In genomic region chr17:4520881-4521600, GRCh38 we compare ENCODE assay signal across 13 cellular contexts. TPM values are rescaled to one million over a fixed set of nuclear protein-coding genes. Genes with fewer than 3 reads are reported as not detected.
DNase-seq lines count a peak whose midpoint lies in the region; ATAC-seq and TF ChIP-seq lines count a peak whose summit lies in the region.
"Had no signal": no experiment of that assay in that cellular context is flagged by ENCODE, and none has a peak within 500 bp of the region (broad histone marks: within the 10 kb centered on the region; RNA-seq: fewer than 3 reads in every experiment).

No MANE protein-coding gene starts in this region.

- H3K27ac Mint-ChIP-seq in Calu3 (ENCODE audit: unreplicated experiment): peak overlapping the region; percentile 93
- H3K27ac Mint-ChIP-seq: activated CD4-positive, alpha-beta T cell treated with anti-CD3 and anti-CD28 coated beads, Interleukin-2, amount 10 ng/mL, durations not matched to agents 24 days and 14 days; activated naive CD4-positive, alpha-beta T cell treated with anti-CD3 and anti-CD28 coated beads, Interleukin-2, amount 10 ng/mL, durations not matched to agents 7 days and 5 days; B cell had no signal

- peak; percentile 82 for ATAC-seq in body of pancreas
- no peak for ATAC-seq in GM18519 (IDR thresholded peaks at IDR 0.05; ENCODE audit: low FRiP score, unreplicated experiment)

- WGBS in body of pancreas, 2 donors: 73 to 75% methylated on average over 8 of the region's 8 CpGs

- H3K4me3 Mint-ChIP-seq in Calu3 (ENCODE audit: low read depth, unreplicated experiment): no peak overlapping the region
- H3K4me3 Mint-ChIP-seq: activated CD4-positive, alpha-beta T cell treated with anti-CD3 and anti-CD28 coated beads, Interleukin-2, amount 10 ng/mL, durations not matched to agents 24 days and 14 days; activated naive CD4-positive, alpha-beta T cell treated with anti-CD3 and anti-CD28 coated beads, Interleukin-2, amount 10 ng/mL, durations not matched to agents 7 days and 5 days; B cell had no signal

- H3K4me3 ChIP-seq in body of pancreas (no peak overlapping the region), left ventricle myocardium inferior (no peak overlapping the region)

- intact Hi-C loops in Calu3 (cut with micrococcal nuclease; ENCODE audit: unreplicated experiment): no loop called here
- intact Hi-C loops in body of pancreas (cut with DNase I): no loop called here
- intact Hi-C loops in left ventricle myocardium inferior (cut with micrococcal nuclease): no loop called here

- CTCF ChIA-PET in Calu3 (lab: Charles Lee): interaction anchor here (1.0 to 1.6 kb wide), 6 partner anchors 22 to 108 kb away, joined by 3 to 8 read pairs (median 4); partner anchors contain the start of gene SPNS2

- DNase-seq in Calu3 (peak; percentile 75), body of pancreas (peak; percentile 64 to 87 (median 81)), left ventricle myocardium inferior (no peak), renal cortical epithelial cell (ENCODE audit: low read depth) (peak; percentile 66), NCI-H1436 treated with DMSO at 0.1 percent for 48 hours (lab: John Stamatoyannopoulos, UW) (no peak), NOMO-1 treated with dmso at 0.1 percent for 144 hours (lab: John Stamatoyannopoulos, UW; ENCODE audit: unreplicated experiment) (no peak), DMS53 (lab: John Stamatoyannopoulos, UW) (no peak)
- DNase-seq: activated CD4-positive, alpha-beta T cell treated with anti-CD3 and anti-CD28 coated beads, Interleukin-2, amount 10 ng/mL, durations not matched to agents 24 days and 14 days; activated naive CD4-positive, alpha-beta T cell treated with anti-CD3 and anti-CD28 coated beads, Interleukin-2, amount 10 ng/mL, durations not matched to agents 7 days and 5 days; MV-4-11; NCI-H510A had no signal

- H3K4me1 Mint-ChIP-seq in Calu3 (ENCODE audit: low read depth, unreplicated experiment): peaks cover 45% of the 10 kb centered on the region
- H3K4me1 Mint-ChIP-seq: activated CD4-positive, alpha-beta T cell treated with anti-CD3 and anti-CD28 coated beads, Interleukin-2, amount 10 ng/mL, durations not matched to agents 24 days and 14 days; activated naive CD4-positive, alpha-beta T cell treated with anti-CD3 and anti-CD28 coated beads, Interleukin-2, amount 10 ng/mL, durations not matched to agents 7 days and 5 days had no signal

- H3K36me3 Mint-ChIP-seq in Calu3 (ENCODE audit: insufficient read depth, unreplicated experiment): peaks cover 33% of the 10 kb centered on the region
- H3K36me3 Mint-ChIP-seq: activated naive CD4-positive, alpha-beta T cell treated with anti-CD3 and anti-CD28 coated beads, Interleukin-2, amount 10 ng/mL, durations not matched to agents 7 days and 5 days had no signal

- H3K27ac ChIP-seq in body of pancreas (peak overlapping the region; percentile 62 to 83 (median 77)), left ventricle myocardium inferior (replicated peaks) (peak overlapping the region; percentile 93)

- H3K9me3 ChIP-seq in body of pancreas: no peaks in the 10 kb centered on the region
- H3K9me3 ChIP-seq in left ventricle myocardium inferior (replicated peaks): no peaks in the 10 kb centered on the region

- H3K4me1 ChIP-seq in body of pancreas (peaks cover 50% of the 10 kb centered on the region), left ventricle myocardium inferior (peaks cover 51% of the 10 kb centered on the region)

- H3K27me3 ChIP-seq in body of pancreas (no peaks in the 10 kb centered on the region), left ventricle myocardium inferior (ENCODE audit: low read depth) (no peaks in the 10 kb centered on the region)

- TF ChIP-seq CTCF in Calu3 (IDR thresholded peaks at IDR 0.05; ENCODE audit: unreplicated experiment): no peak
- TF ChIP-seq CTCF in body of pancreas (IDR thresholded peaks at IDR 0.05): no peak
- TF ChIP-seq CTCF in left ventricle myocardium inferior (IDR thresholded peaks at IDR 0.05; ENCODE audit: borderline replicate concordance): no peak

- no peaks in the 10 kb centered on the region for H3K9me3 Mint-ChIP-seq in Calu3 (ENCODE audit: low read depth, unreplicated experiment)
- H3K9me3 Mint-ChIP-seq: activated CD4-positive, alpha-beta T cell treated with anti-CD3 and anti-CD28 coated beads, Interleukin-2, amount 10 ng/mL, durations not matched to agents 24 days and 14 days; activated naive CD4-positive, alpha-beta T cell treated with anti-CD3 and anti-CD28 coated beads, Interleukin-2, amount 10 ng/mL, durations not matched to agents 7 days and 5 days had no signal

- no peaks in the 10 kb centered on the region for H3K36me3 ChIP-seq in body of pancreas (replicated peaks in 1 of 2; ENCODE audit: insufficient read depth in 1 of 2, low read depth in 2 of 2)
- no peaks in the 10 kb centered on the region for H3K36me3 ChIP-seq in left ventricle myocardium inferior

- H3K27me3 Mint-ChIP-seq in Calu3 (ENCODE audit: unreplicated experiment): no peaks in the 10 kb centered on the region
- H3K27me3 Mint-ChIP-seq: B cell had no signal

- peak in 1 of 3 donors; percentile 14 for TF ChIP-seq POLR2A in body of pancreas (IDR thresholded peaks at IDR 0.05)

- TSS peak; percentile 88 for BruUV-seq in Calu3 (replicated peaks; lab: Mats Ljungman, UMichigan)

RNA-seq across cellular contexts. Expression of gene SPNS2, which starts 22.4 kb away (rescaled TPM):
- total RNA-seq in Calu3 (2022): 63.4 and 104 TPM in 2 replicates
- 10 to 100 TPM; 19.2 to 58.0 TPM for total RNA-seq in body of pancreas
- 11.2 TPM for total RNA-seq in left ventricle myocardium inferior
- total RNA-seq in renal cortical epithelial cell: 151 and 225 TPM in 2 replicates
- total RNA-seq: B cell had no signal

RNA-seq across cellular contexts. Expression of gene MYBBP1A, which starts 34.1 kb away (rescaled TPM):
- total RNA-seq in Calu3 (2022) (61.6 and 64.2 TPM in 2 replicates), body of pancreas (100 to 1,000 TPM in 1 of 2 donors, 10 to 100 TPM in 1; 37.9 to 105 TPM), left ventricle myocardium inferior (21.3 TPM), renal cortical epithelial cell (33.5 and 44.5 TPM in 2 replicates)

RNA-seq across cellular contexts. Expression of gene GGT6, which starts 39.3 kb away (rescaled TPM):
- total RNA-seq in Calu3 (2022): 1.1 and 1.8 TPM in 2 replicates
- 10 to 100 TPM; 29.3 to 85.7 TPM for total RNA-seq in body of pancreas
- total RNA-seq in left ventricle myocardium inferior: not detected
- 0.05 TPM in 1 of 2 replicates, not detected in the other for total RNA-seq in renal cortical epithelial cell
- total RNA-seq: activated CD4-positive, alpha-beta T cell treated with anti-CD3 and anti-CD28 coated beads, Interleukin-2, amount 10 ng/mL, durations not matched to agents 24 days and 14 days; B cell had no signal

Comparison
In these comparisons a context has a peak if more than half of its experiments do, and no peak if none do; other contexts are left out.
1. DNase-seq: peak in Calu3 (single experiment), body of pancreas (4 of 4) and renal cortical epithelial cell (single experiment); none in left ventricle myocardium inferior (single experiment), NCI-H1436 treated with DMSO at 0.1 percent for 48 hours (single experiment), NOMO-1 treated with dmso at 0.1 percent for 144 hours (single experiment) and DMS53 (single experiment).
2. RNA of gene GGT6, which starts 39.3 kb away (total RNA-seq): 29.3 to 85.7 TPM in body of pancreas; 1.1 to 1.8 TPM in Calu3, not detected in left ventricle myocardium inferior (single experiment) and 0.05 TPM in renal cortical epithelial cell; every median in the first group is over 10 times any median in the second.